In genomic region chr12:121930862-121931261, GRCh38 we compare ENCODE assay signal across 1 cellular context.
TF ChIP-seq lines count a peak whose summit lies in the region.

No MANE protein-coding gene starts in this region.

TF ChIP-seq in IMR-90, 13 proteins besides CTCF, POLR2A, EP300 and RAD21:
- TF ChIP-seq CHD1 (IDR thresholded peaks at IDR 0.05; ENCODE audit: low read depth, low read length) (no peak), CEBPB (IDR thresholded peaks at IDR 0.05; ENCODE audit: low read depth, low read length) (peak; percentile 64)
